Comparison of ENCODE assay signal across 1 cellular context in the genomic region with DNA sequence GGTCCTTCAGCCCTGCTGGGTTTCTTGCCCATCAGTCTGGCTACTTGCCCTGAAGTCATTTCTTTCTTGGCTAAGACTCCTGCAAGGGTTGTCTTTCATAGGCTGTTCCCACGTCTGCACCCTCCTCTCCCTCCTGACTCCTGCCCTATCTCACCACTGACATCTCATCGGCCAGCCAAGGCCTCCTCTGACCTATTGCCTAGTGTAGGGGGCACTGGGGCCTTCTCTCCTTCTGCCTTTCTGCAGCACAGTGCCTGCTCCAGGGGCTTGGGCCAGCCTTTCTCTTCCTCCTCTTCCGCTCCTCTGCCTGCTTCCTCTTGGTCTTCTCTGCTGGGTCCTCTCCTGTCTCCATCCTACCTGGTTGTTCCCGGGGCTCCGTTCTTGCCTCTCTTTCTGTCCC.
TF ChIP-seq lines count a peak whose summit lies in the region.

No MANE protein-coding gene starts in this region.

TF ChIP-seq in HEK293T, 16 proteins besides CTCF, POLR2A, EP300 and RAD21 (continued from another document):
- TF ChIP-seq PKNOX1 (IDR thresholded peaks at IDR 0.05) (no peak), SP1 (IDR thresholded peaks at IDR 0.05) (no peak), LEF1 (IDR thresholded peaks at IDR 0.05; ENCODE audit: borderline replicate concordance) (no peak), NFRKB (IDR thresholded peaks at IDR 0.05) (no peak), FOXK2 (IDR thresholded peaks at IDR 0.05) (no peak), ARNT (IDR thresholded peaks at IDR 0.05) (no peak), L3MBTL2 (conservative IDR thresholded peaks at IDR 0.05) (no peak)
